In genomic region chr12:104237930-104238329, GRCh38 we compare ENCODE assay signal across 28 cellular contexts.
"Had no signal": no experiment of that assay in that cellular context is flagged by ENCODE, and none has a peak within 500 bp of the region (broad histone marks: within the 10 kb centered on the region; RNA-seq: fewer than 3 reads in every experiment).

No MANE protein-coding gene starts in this region.

- H3K9me3 ChIP-seq: ovary, testis had no signal

- H3K9ac ChIP-seq: neural progenitor cell, parathyroid adenoma had no signal

- H3K4me1 ChIP-seq: neural progenitor cell, parathyroid adenoma, spleen, suprapubic skin, testis, tibial artery, transverse colon, upper lobe of right lung, uterus had no signal

- H3K27me3 ChIP-seq: neural progenitor cell, ovary, spleen, suprapubic skin, testis, tibial artery, transverse colon, upper lobe of right lung, uterus had no signal

- H3K79me2 ChIP-seq: parathyroid adenoma had no signal

- H3K4me3 ChIP-seq: neural progenitor cell, ovary, psoas muscle, skin epidermis, smooth muscle cell, spleen, suprapubic skin, testis, tibial artery, transverse colon, upper lobe of right lung, uterus had no signal

- ATAC-seq: natural killer cell; psoas muscle; right cardiac atrium; sciatic nerve; stimulated activated memory B cell treated with anti-CD40 and anti-IgM and Interleukin-4, amounts not matched to agents 10 μg/mL and 1 μg/mL and 100 μg/mL, for 72 hours; stimulated activated naive CD8-positive, alpha-beta T cell treated with anti-CD3 and anti-CD28 coated beads, Interleukin-15, amount 100 ng/mL, for 72 hours; stimulated activated naive CD8-positive, alpha-beta T cell treated with anti-CD3 and anti-CD28 coated beads, Interleukin-15, Interleukin-2, amounts not matched to agents 100 U/mL and 50 U/mL, for 24 hours; upper lobe of right lung had no signal

- DNase-seq: natural killer cell; occipital lobe; ovary; posterior cingulate gyrus; psoas muscle; right cardiac atrium; spleen; stimulated activated CD4-positive, alpha-beta T cell treated with anti-CD3 and anti-CD28 coated beads, Interleukin-12 subunit alpha, Interleukin-12 subunit beta, amount 100 ng/mL, for 4 hours; stimulated activated CD4-positive, alpha-beta T cell treated with anti-CD3 and anti-CD28 coated beads, Interleukin-1b, Interleukin-23, amount 100 ng/mL, for 48 hours; stimulated activated CD4-positive, alpha-beta T cell treated with anti-CD3 and anti-CD28 coated beads, Interleukin-4, amount 100 ng/mL, for 1 hour; stimulated activated CD4-positive, alpha-beta T cell treated with anti-CD3 and anti-CD28 coated beads, Interleukin-4, amount 100 ng/mL, for 4 hours; stimulated activated CD8-positive, alpha-beta memory T cell treated with anti-CD3 and anti-CD28 coated beads, Interleukin-4, amount 100 ng/mL, for 48 hours; stimulated activated naive CD4-positive, alpha-beta T cell; stimulated activated naive CD8-positive, alpha-beta T cell treated with anti-CD3 and anti-CD28 coated beads, Interleukin-15, amount 100 ng/mL, for 72 hours; stimulated activated naive CD8-positive, alpha-beta T cell treated with anti-CD3 and anti-CD28 coated beads, Interleukin-15, Interleukin-2, amounts not matched to agents 100 U/mL and 50 U/mL, for 24 hours; substantia nigra; testis; tibial artery; transverse colon; upper lobe of right lung; uterus had no signal

- H3K4me2 ChIP-seq: neural progenitor cell, smooth muscle cell had no signal

- H3K36me3 ChIP-seq: neural progenitor cell, ovary, spleen, suprapubic skin, transverse colon, upper lobe of right lung, uterus had no signal

- H2AFZ ChIP-seq: neural progenitor cell, parathyroid adenoma had no signal

- H3K27ac ChIP-seq: neural progenitor cell, ovary, parathyroid adenoma, psoas muscle, skin epidermis, spleen, suprapubic skin, testis, tibial artery, transverse colon, upper lobe of right lung, uterus had no signal
